In the genomic region with DNA sequence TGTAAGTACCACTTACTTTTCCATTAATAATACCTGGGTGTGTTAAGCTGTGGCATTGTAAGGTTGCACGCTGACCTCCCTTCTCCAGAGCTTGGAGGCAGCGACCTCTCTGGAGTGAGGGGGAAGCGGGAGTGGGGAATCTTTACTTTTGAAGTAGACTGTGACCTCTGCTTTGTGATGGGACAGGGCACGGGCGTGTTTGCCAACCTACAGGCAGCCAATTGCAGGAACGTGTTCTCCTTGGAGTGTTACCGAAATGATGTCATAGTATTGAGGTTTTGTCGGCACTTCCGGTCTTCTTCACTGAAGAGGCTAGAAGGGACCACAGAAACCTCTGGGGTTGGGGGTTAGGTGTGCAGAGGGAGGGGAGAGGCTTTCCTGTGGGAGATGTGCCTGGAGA, we compare ENCODE assay signal across 8 cellular contexts. TPM values are rescaled to one million over a fixed set of nuclear protein-coding genes. Genes with fewer than 3 reads are reported as not detected.
A peak's percentile ranks its signal among the peaks of the same experiment; 100 is the strongest.
DNase-seq lines count a peak whose midpoint lies in the region; ATAC-seq and TF ChIP-seq lines count a peak whose summit lies in the region.

No MANE protein-coding gene starts in this region.

- WGBS in neuronal stem cell (ENCODE audit: extremely low coverage in 2 of 2, insufficient read length in 2 of 2, insufficient replicate concordance in 1 of 2), 2 donors: no CpG with 5 or more reads among the region's 9 CpGs

- H3K23ac ChIP-seq in neuronal stem cell (ENCODE audit: low read depth, low read length, poor library complexity): no peak overlapping the region

- H3K36me3 ChIP-seq in RWPE2 (ENCODE audit: low read depth) (no peaks in the 10 kb centered on the region), neuronal stem cell (replicated peaks in 1 of 2; ENCODE audit: control insufficient read depth in 2 of 2, insufficient read depth in 2 of 2, low read length in 2 of 2) (no peaks in the 10 kb centered on the region)

- H3K9me3 ChIP-seq in RWPE2 (ENCODE audit: severe bottlenecking) (no peaks in the 10 kb centered on the region), neuronal stem cell (replicated peaks in 1 of 2; ENCODE audit: control insufficient read depth in 2 of 2, insufficient read depth in 1 of 2, low read depth in 1 of 2, low read length in 2 of 2) (no peaks in the 10 kb centered on the region)

- H3K27me3 ChIP-seq in RWPE2 (ENCODE audit: insufficient read depth, poor library complexity, severe bottlenecking) (no peaks in the 10 kb centered on the region), neuronal stem cell (ENCODE audit: control insufficient read depth in 3 of 3, insufficient read depth in 3 of 3, low read depth in 1 of 3, low read length in 3 of 3) (peaks cover 0 to 4% (median 0%) of the 10 kb centered on the region in 3 experiments)

- no peak overlapping the region for H2BK120ac ChIP-seq in neuronal stem cell (ENCODE audit: low read depth, low read length)

- H2BK5ac ChIP-seq in neuronal stem cell (ENCODE audit: low read length): no peak overlapping the region

- H4K8ac ChIP-seq in neuronal stem cell (ENCODE audit: low read depth, low read length): no peak overlapping the region

- ATAC-seq in RWPE2 (ENCODE audit: low read depth) (no peak), HG03135 (IDR thresholded peaks at IDR 0.05; ENCODE audit: unreplicated experiment) (no peak)

- peak overlapping the region; percentile 98 for H3K4me2 ChIP-seq in neuronal stem cell (ENCODE audit: insufficient read depth, low read length, poor library complexity, severe bottlenecking)

- H4K91ac ChIP-seq in neuronal stem cell (ENCODE audit: low read depth, low read length, poor library complexity): no peak overlapping the region

- peak; percentile 18 for DNase-seq in GM20000 (ENCODE audit: low spot score)
- DNase-seq in RWPE2 (ENCODE audit: low spot score): no peak
- DNase-seq in fibroblast of mammary gland (ENCODE audit: low read depth): peak; percentile 54
- DNase-seq in neuronal stem cell (ENCODE audit: low spot score): peak; percentile 11
- no peak for DNase-seq in NCI-H510A (lab: John Stamatoyannopoulos, UW)
- no peak for DNase-seq in central memory CD4-positive, alpha-beta T cell
- no peak for DNase-seq in NCI-H2107 (lab: John Stamatoyannopoulos, UW)

- H2AFZ ChIP-seq in neuronal stem cell (ENCODE audit: low read length): peak overlapping the region; percentile 99

- no peak overlapping the region for H3K18ac ChIP-seq in neuronal stem cell (ENCODE audit: low read length)

- no peak overlapping the region for H2BK15ac ChIP-seq in neuronal stem cell (ENCODE audit: low read length)

- no peak overlapping the region for H2BK12ac ChIP-seq in neuronal stem cell (ENCODE audit: low read length)

- H3K4me1 ChIP-seq in RWPE2 (ENCODE audit: insufficient read depth, poor library complexity, severe bottlenecking) (peaks cover 9% of the 10 kb centered on the region), neuronal stem cell (ENCODE audit: control insufficient read depth in 2 of 2, insufficient read depth in 1 of 2, low read depth in 1 of 2, low read length in 2 of 2) (peaks cover 7 to 12% of the 10 kb centered on the region in 2 donors)

- H3K79me1 ChIP-seq in neuronal stem cell (ENCODE audit: low read depth, low read length): peaks cover 3% of the 10 kb centered on the region

- H3K27ac ChIP-seq in RWPE2 (ENCODE audit: poor library complexity, severe bottlenecking) (no peak overlapping the region), neuronal stem cell (replicated peaks; ENCODE audit: low read length) (no peak overlapping the region)

- no peak overlapping the region for H3K9ac ChIP-seq in neuronal stem cell (ENCODE audit: low read depth, low read length, poor library complexity)

- TF ChIP-seq CTCF in GM20000 (IDR thresholded peaks at IDR 0.05; ENCODE audit: extremely low read depth, missing control alignments) (no peak), RWPE2 (IDR thresholded peaks at IDR 0.05; ENCODE audit: poor library complexity, severe bottlenecking) (no peak), fibroblast of mammary gland (conservative IDR thresholded peaks at IDR 0.05; ENCODE audit: control insufficient read depth, insufficient read depth, low read depth, low read length) (no peak)

- H2AK5ac ChIP-seq in neuronal stem cell (ENCODE audit: low read depth, low read length): no peak overlapping the region

- H3K14ac ChIP-seq in neuronal stem cell (ENCODE audit: low read length): no peak overlapping the region

- no peak overlapping the region for H3K4ac ChIP-seq in neuronal stem cell (ENCODE audit: low read length)

- H3K4me3 ChIP-seq in RWPE2 (ENCODE audit: severe bottlenecking) (peak overlapping the region; percentile 76), fibroblast of mammary gland (ENCODE audit: control insufficient read depth, low read depth, low read length) (peak overlapping the region; percentile 88), neuronal stem cell (ENCODE audit: low read length in 2 of 2) (peak overlapping the region in 1 of 2 donors; percentile 99)

RNA-seq across cellular contexts. Expression of a gene that starts 2.1 kb away (rescaled TPM):
- 3.9 TPM for polyA plus RNA-seq in neuronal stem cell (2013, experiment 1 of 2)
- 4.3 TPM for polyA plus RNA-seq in neuronal stem cell (2013, experiment 2 of 2)

Comparison
In these comparisons a context has a peak if more than half of its experiments do, and no peak if none do; other contexts are left out.
1. DNase-seq: peak in GM20000 (single experiment), fibroblast of mammary gland (single experiment) and neuronal stem cell (single experiment); none in RWPE2 (single experiment), NCI-H510A (single experiment), central memory CD4-positive, alpha-beta T cell (single experiment) and NCI-H2107 (single experiment).